ENCODE assay signal across 7 cellular contexts in genomic region chr15:32861741-32862140, GRCh38.
DNase-seq lines count a peak whose midpoint lies in the region; ATAC-seq and TF ChIP-seq lines count a peak whose summit lies in the region.

No MANE protein-coding gene starts in this region.

- H3K79me2 ChIP-seq in hepatocyte: no peaks in the 10 kb centered on the region

- peak overlapping the region; percentile 59 for H2AFZ ChIP-seq in hepatocyte

- TF ChIP-seq CTCF in WERI-Rb-1 (IDR thresholded peaks at IDR 0.05; ENCODE audit: low read depth, low read length) (peak; percentile 24; the same call in 1 of the 2 replicates), hepatocyte (IDR thresholded peaks at IDR 0.05; ENCODE audit: poor library complexity) (no peak)

- no peaks in the 10 kb centered on the region for H3K9me2 ChIP-seq in hepatocyte (replicated peaks; ENCODE audit: insufficient read depth)

- no peak overlapping the region for H3K4me3 ChIP-seq in WERI-Rb-1 (ENCODE audit: low read depth, low read length)
- H3K4me3 ChIP-seq in hepatocyte: no peak overlapping the region

- 44% methylated on average over 14 of the region's 14 CpGs for WGBS in hepatocyte (ENCODE audit: low lambda C conversion rate, missing lambda C conversion rate)

- ATAC-seq in stimulated activated naive B cell treated with anti-CD40 and anti-IgM and Interleukin-4, amounts not matched to agents 10 μg/mL and 1 μg/mL and 100 μg/mL, for 72 hours (replicated peaks): peak; percentile 51 to 63
- no peak for ATAC-seq in effector memory CD8-positive, alpha-beta T cell (replicated peaks)

- peaks cover 9 to 20% of the 10 kb centered on the region in 2 donors for H3K4me1 Mint-ChIP-seq in stimulated activated naive B cell treated with anti-CD40 and anti-IgM and Interleukin-4, amounts not matched to agents 10 μg/mL and 1 μg/mL and 100 μg/mL, for 72 hours
- no peaks in the 10 kb centered on the region for H3K4me1 Mint-ChIP-seq in effector memory CD8-positive, alpha-beta T cell (ENCODE audit: low read depth in 2 of 2)

- H3K4me2 ChIP-seq in hepatocyte: peak overlapping the region; percentile 64

- DNase-seq in GOT3 (lab: John Stamatoyannopoulos, UW) (peak; percentile 37), WERI-Rb-1 (peak; percentile 35), hepatocyte (ENCODE audit: low spot score) (peak; percentile 28), HuH-7.5 (ENCODE audit: low spot score) (no peak)
- no peak for DNase-seq in stimulated activated naive B cell treated with anti-CD40 and anti-IgM and Interleukin-4, amounts not matched to agents 10 μg/mL and 1 μg/mL and 100 μg/mL, for 72 hours
- DNase-seq in effector memory CD8-positive, alpha-beta T cell: no peak
- no peak for DNase-seq in stimulated activated naive CD4-positive, alpha-beta T cell (lab: John Stamatoyannopoulos, UW)

- H3K27ac Mint-ChIP-seq in stimulated activated naive B cell treated with anti-CD40 and anti-IgM and Interleukin-4, amounts not matched to agents 10 μg/mL and 1 μg/mL and 100 μg/mL, for 72 hours: no peak overlapping the region
- no peak overlapping the region for H3K27ac Mint-ChIP-seq in effector memory CD8-positive, alpha-beta T cell

- peaks cover 0 to 8% of the 10 kb centered on the region in 2 donors for H3K27me3 Mint-ChIP-seq in stimulated activated naive B cell treated with anti-CD40 and anti-IgM and Interleukin-4, amounts not matched to agents 10 μg/mL and 1 μg/mL and 100 μg/mL, for 72 hours
- H3K27me3 Mint-ChIP-seq in effector memory CD8-positive, alpha-beta T cell: no peaks in the 10 kb centered on the region

- no peaks in the 10 kb centered on the region for H4K20me1 ChIP-seq in hepatocyte (ENCODE audit: insufficient read depth, poor library complexity, severe bottlenecking)

- H3K9me3 Mint-ChIP-seq in stimulated activated naive B cell treated with anti-CD40 and anti-IgM and Interleukin-4, amounts not matched to agents 10 μg/mL and 1 μg/mL and 100 μg/mL, for 72 hours: no peaks in the 10 kb centered on the region
- H3K9me3 Mint-ChIP-seq in effector memory CD8-positive, alpha-beta T cell: no peaks in the 10 kb centered on the region

- H3K36me3 Mint-ChIP-seq in stimulated activated naive B cell treated with anti-CD40 and anti-IgM and Interleukin-4, amounts not matched to agents 10 μg/mL and 1 μg/mL and 100 μg/mL, for 72 hours: no peaks in the 10 kb centered on the region
- H3K36me3 Mint-ChIP-seq in effector memory CD8-positive, alpha-beta T cell (ENCODE audit: insufficient read depth): no peaks in the 10 kb centered on the region

- no peaks in the 10 kb centered on the region; the same call in 1 of the 2 replicates for H3K36me3 ChIP-seq in WERI-Rb-1
- no peaks in the 10 kb centered on the region for H3K36me3 ChIP-seq in hepatocyte (replicated peaks; ENCODE audit: insufficient read depth, low read depth)

- H3K27ac ChIP-seq in WERI-Rb-1: no peak overlapping the region
- peak overlapping the region; percentile 39 for H3K27ac ChIP-seq in hepatocyte

- H3K4me3 Mint-ChIP-seq in stimulated activated naive B cell treated with anti-CD40 and anti-IgM and Interleukin-4, amounts not matched to agents 10 μg/mL and 1 μg/mL and 100 μg/mL, for 72 hours: no peak overlapping the region
- no peak overlapping the region for H3K4me3 Mint-ChIP-seq in effector memory CD8-positive, alpha-beta T cell

- H3K9me3 ChIP-seq in WERI-Rb-1 (ENCODE audit: severe bottlenecking) (no peaks in the 10 kb centered on the region), hepatocyte (ENCODE audit: low read depth) (no peaks in the 10 kb centered on the region)

- H3K27me3 ChIP-seq in WERI-Rb-1 (ENCODE audit: insufficient read depth, low read depth, severe bottlenecking) (no peaks in the 10 kb centered on the region), hepatocyte (no peaks in the 10 kb centered on the region)

- H3K4me1 ChIP-seq in hepatocyte (ENCODE audit: insufficient read depth): peaks cover 11% of the 10 kb centered on the region

Comparison
In these comparisons a context has a peak if more than half of its experiments do, and no peak if none do; other contexts are left out.
1. DNase-seq: peak in GOT3 (single experiment), WERI-Rb-1 (single experiment) and hepatocyte (single experiment); none in stimulated activated naive B cell treated with anti-CD40 and anti-IgM and Interleukin-4, amounts not matched to agents 10 μg/mL and 1 μg/mL and 100 μg/mL, for 72 hours (single experiment), HuH-7.5 (single experiment), effector memory CD8-positive, alpha-beta T cell (0 of 3) and stimulated activated naive CD4-positive, alpha-beta T cell (0 of 6).